Comparison of ENCODE assay signal across 1 cellular context in genomic region chr9:34317436-34317835, GRCh38.
A peak's percentile ranks its signal among the peaks of the same experiment; 100 is the strongest.
TF ChIP-seq lines count a peak whose summit lies in the region.

No MANE protein-coding gene starts in this region.

TF ChIP-seq in K562, 482 proteins besides CTCF, POLR2A, EP300 and RAD21 (continued from another document):
- TF ChIP-seq PKNOX1 (IDR thresholded peaks at IDR 0.05) (peak; percentile 91), ZFPM2 (CRISPR knock-in tag; IDR thresholded peaks at IDR 0.05) (no peak), NCOA6 (IDR thresholded peaks at IDR 0.05) (no peak), MEIS2 (IDR thresholded peaks at IDR 0.05; ENCODE audit: partially characterized antibody) (peak; percentile 58), SMAD2 (IDR thresholded peaks at IDR 0.05; ENCODE audit: low read depth, low read length) (no peak), E4F1 (CRISPR knock-in tag; IDR thresholded peaks at IDR 0.05; ENCODE audit: borderline replicate concordance) (no peak), MITF (IDR thresholded peaks at IDR 0.05) (no peak), REST (CRISPR knock-in tag; IDR thresholded peaks at IDR 0.05; ENCODE audit: low read depth) (no peak), PBX2 (CRISPR knock-in tag; IDR thresholded peaks at IDR 0.05; ENCODE audit: low read depth) (no peak), PBX2 (tag; conservative IDR thresholded peaks at IDR 0.05; ENCODE audit: low read depth) (peak; percentile 61), ZSCAN32 (CRISPR knock-in tag; IDR thresholded peaks at IDR 0.05) (no peak), TBP (optimal IDR thresholded peaks at IDR 0.05; ENCODE audit: low read depth, low read length) (no peak), ELK1 (CRISPR knock-in tag; IDR thresholded peaks at IDR 0.05) (no peak), ZBTB40 (IDR thresholded peaks at IDR 0.05) (no peak), ZBTB40 (CRISPR knock-in tag; IDR thresholded peaks at IDR 0.05) (no peak), TCF7L2 (IDR thresholded peaks at IDR 0.05; ENCODE audit: low read depth, low read length) (no peak), EHMT2 (IDR thresholded peaks at IDR 0.05) (no peak), FOXO4 (CRISPR knock-in tag; IDR thresholded peaks at IDR 0.05) (no peak), TCFL5 (CRISPR knock-in tag; conservative IDR thresholded peaks at IDR 0.05) (no peak), HMBOX1 (IDR thresholded peaks at IDR 0.05) (peak; percentile 80), NELFE (IDR thresholded peaks at IDR 0.05; ENCODE audit: insufficient read depth, insufficient read length) (no peak), TARDBP (IDR thresholded peaks at IDR 0.05) (no peak)
